ENCODE assay signal across 1 cellular context in genomic region chr17:76884995-76885896, GRCh38.
TF ChIP-seq lines count a peak whose summit lies in the region.

No MANE protein-coding gene starts in this region.

TF ChIP-seq in HepG2, 621 proteins besides CTCF, POLR2A, EP300 and RAD21:
- TF ChIP-seq ZXDC (CRISPR knock-in tag; IDR thresholded peaks at IDR 0.05) (no peak), DZIP1 (CRISPR knock-in tag; IDR thresholded peaks at IDR 0.05) (peak; percentile 37; the same call in 1 of the 2 replicates)
